Comparison of ENCODE assay signal across 8 cellular contexts in the genomic region with DNA sequence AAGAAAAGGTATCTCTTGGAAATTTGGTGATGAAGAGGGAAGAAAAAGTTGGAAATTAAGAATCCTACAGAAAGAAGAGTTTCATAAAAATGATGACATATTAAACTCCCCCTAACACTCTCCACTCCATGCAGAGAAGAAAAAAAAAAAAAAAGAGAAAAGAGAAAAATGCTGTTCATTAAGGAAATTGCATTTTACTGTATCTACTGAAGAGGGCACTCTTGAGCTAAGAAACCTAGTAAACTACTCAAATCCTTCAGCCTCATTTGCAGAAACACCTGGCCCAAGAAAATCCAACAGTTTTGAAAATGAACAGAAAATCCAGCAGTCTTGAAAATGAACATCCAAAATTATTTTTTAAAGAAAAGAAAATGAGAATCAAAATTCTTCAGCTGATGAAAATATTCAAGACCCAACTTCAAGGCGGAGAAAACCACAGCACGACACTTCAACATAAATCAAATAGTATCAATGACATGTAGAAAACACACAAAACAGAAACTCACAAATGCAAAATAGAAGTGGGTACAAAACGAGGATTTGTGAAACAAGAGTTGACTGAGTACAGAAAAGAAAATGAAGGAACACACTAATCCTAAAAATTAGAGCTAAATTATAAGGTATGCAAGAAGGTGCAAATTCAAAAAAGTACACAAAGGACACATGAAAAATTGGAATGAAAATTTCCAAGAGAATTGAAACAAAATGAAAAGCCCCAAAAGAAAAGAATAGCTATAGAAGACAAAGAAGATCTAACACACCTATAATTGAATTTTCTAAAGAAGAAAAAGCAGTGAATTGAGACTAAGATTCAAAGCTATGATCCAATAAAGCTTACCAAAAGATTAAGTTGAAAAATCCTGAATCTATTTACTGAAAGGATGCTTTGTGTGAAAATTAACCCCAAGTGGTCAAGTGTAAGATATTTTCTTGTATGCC.
DNase-seq lines count a peak whose midpoint lies in the region; TF ChIP-seq lines count a peak whose summit lies in the region.

No MANE protein-coding gene starts in this region.

- H3K9me3 ChIP-seq in breast epithelium = peaks cover 0 to 14% of the 10 kb centered on the region in 2 donors
- H3K9me3 ChIP-seq in MG63 = peaks cover 5% of the 10 kb centered on the region; the same call in 1 of the 2 replicates

- H3K27ac ChIP-seq in breast epithelium (no peak overlapping the region), substantia nigra (ENCODE audit: low read depth, low read length, poor library complexity, severe bottlenecking) (no peak overlapping the region)

- no peaks in the 10 kb centered on the region for H3K4me1 ChIP-seq in breast epithelium

- H3K27me3 ChIP-seq in breast epithelium (no peaks in the 10 kb centered on the region), MG63 (no peaks in the 10 kb centered on the region)

- no peak for DNase-seq in AG04449 (ENCODE audit: low read depth, low spot score)
- DNase-seq in NCI-H2196 treated with DMSO at 0.1 percent for 48 hours (lab: John Stamatoyannopoulos, UW; ENCODE audit: unreplicated experiment) = peak; percentile 16
- no peak for DNase-seq in breast epithelium (ENCODE audit: low spot score in 2 of 2)
- peak; percentile 35 for DNase-seq in midbrain (lab: John Stamatoyannopoulos, UW)
- no peak for DNase-seq in MG63
- DNase-seq in activated CD4-positive, alpha-beta T cell treated with anti-CD3 and anti-CD28 coated beads for 4 hours = no peak
- DNase-seq in substantia nigra (lab: John Stamatoyannopoulos, UW) = no peak

- H3K36me3 ChIP-seq in breast epithelium (no peaks in the 10 kb centered on the region), MG63 (no peaks in the 10 kb centered on the region)

- no peak overlapping the region for H3K4me3 ChIP-seq in AG04449 (ENCODE audit: low read depth, low read length)
- no peak overlapping the region for H3K4me3 ChIP-seq in GM12875 (ENCODE audit: low read depth, low read length)
- no peak overlapping the region for H3K4me3 ChIP-seq in breast epithelium
- no peak overlapping the region for H3K4me3 ChIP-seq in MG63

- TF ChIP-seq CTCF in AG04449 (IDR thresholded peaks at IDR 0.05; ENCODE audit: insufficient read depth, low read length, missing control alignments) (peak; percentile 26), GM12875 (IDR thresholded peaks at IDR 0.05; ENCODE audit: borderline replicate concordance, insufficient read depth, low read depth, low read length) (peak; percentile 37; the same call in 1 of the 2 replicates), breast epithelium (IDR thresholded peaks at IDR 0.05) (peak in 2 of 3 donors; percentile 29 to 34)

- POLR2A ChIA-PET in AG04449 (lab: Yijun Ruan, JAX) = no interaction called here

- CTCF ChIA-PET in AG04449 (lab: Yijun Ruan, JAX) = interaction anchor here (0.7 to 4.0 kb wide), 14 partner anchors 16 to 1006 kb away, joined by 3 to 21 read pairs (median 4); no protein-coding TSS in a partner anchor

- TF ChIP-seq POLR2A in breast epithelium (IDR thresholded peaks at IDR 0.05) = no peak

- intact Hi-C loops in breast epithelium (cut with DNase I; ENCODE audit: low total_unique reads) = loop anchor here (10.0 kb wide), 1 partner anchor 449 kb away; no protein-coding TSS in a partner anchor

Comparison
In these comparisons a context has a peak if more than half of its experiments do, and no peak if none do; other contexts are left out.
1. DNase-seq: peak in NCI-H2196 treated with DMSO at 0.1 percent for 48 hours (single experiment) and midbrain (single experiment); none in AG04449 (single experiment), breast epithelium (0 of 2), MG63 (single experiment), activated CD4-positive, alpha-beta T cell treated with anti-CD3 and anti-CD28 coated beads for 4 hours (0 of 2) and substantia nigra (0 of 49).
2. Peak in every context shown above with its lines, with median percentiles within 50 percentile points of each other: CTCF ChIP-seq.